In the genomic region with DNA sequence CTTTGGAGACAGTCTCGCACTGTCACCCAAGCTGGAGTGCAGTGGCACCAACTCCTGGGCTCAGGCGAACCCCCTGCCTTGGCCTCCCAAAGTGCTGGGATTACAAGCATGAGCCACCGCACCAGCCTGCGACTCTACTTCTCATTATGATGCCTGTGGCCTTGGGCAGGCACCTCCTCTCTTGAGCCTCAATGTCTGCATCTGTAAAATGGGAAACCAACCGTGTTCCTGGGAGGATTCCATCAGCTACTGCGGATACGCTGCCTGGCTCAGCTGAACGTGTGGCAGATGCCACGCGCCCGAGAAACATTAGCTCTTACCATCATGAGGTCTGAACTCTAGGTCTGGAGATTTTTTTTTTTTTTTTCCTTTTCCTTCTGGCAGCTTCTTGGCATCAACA, we compare ENCODE assay signal across 20 cellular contexts. TPM values are rescaled to one million over a fixed set of nuclear protein-coding genes. Genes with fewer than 3 reads are reported as not detected.
DNase-seq lines count a peak whose midpoint lies in the region; ATAC-seq, FAIRE-seq and TF ChIP-seq lines count a peak whose summit lies in the region.
"Had no signal": no experiment of that assay in that cellular context is flagged by ENCODE, and none has a peak within 500 bp of the region (broad histone marks: within the 10 kb centered on the region; RNA-seq: fewer than 3 reads in every experiment).

No MANE protein-coding gene starts in this region.

- H3K27me3 ChIP-seq in HepG2 (ENCODE audit: control insufficient read depth in 1 of 2, insufficient read depth in 2 of 2, low read length in 2 of 2), result no peaks in the 10 kb centered on the region; a peak in 1 of 5 replicates
- H3K27me3 ChIP-seq in right lobe of liver, result peaks cover 0 to 3% of the 10 kb centered on the region in 2 donors
- H3K27me3 ChIP-seq in osteoblast (ENCODE audit: insufficient read depth, low read length), result peaks cover 28% of the 10 kb centered on the region

- DNase-seq in HepG2 (ENCODE audit: low spot score) (no peak), right lobe of liver (no peak), osteoblast (ENCODE audit: insufficient read length, low spot score, missing footprints) (peak; percentile 81), NCI-H526 (lab: John Stamatoyannopoulos, UW) (no peak), DMS79 (lab: John Stamatoyannopoulos, UW) (no peak)
- DNase-seq: DND-41, KBM-7, MM.1S, NCI-H2029, NCI-H524, NCI-H774, SIG-M5 had no signal

- TF ChIP-seq EP300 in HepG2 (IDR thresholded peaks at IDR 0.05; ENCODE audit: low read depth in 2 of 2, low read length in 2 of 2) (no peak), HepG2 (CRISPR knock-in tag; IDR thresholded peaks at IDR 0.05; ENCODE audit: borderline replicate concordance) (no peak)

- H3K79me2 ChIP-seq in HepG2 (ENCODE audit: insufficient read depth, low read length) (peaks cover 91% of the 10 kb centered on the region), osteoblast (ENCODE audit: insufficient read depth, low read length) (no peaks in the 10 kb centered on the region)

- POLR2A ChIA-PET in HepG2 (lab: Yijun Ruan, JAX), result no interaction called here

- H3K9me3 ChIP-seq in HepG2 (ENCODE audit: low read length), result no peaks in the 10 kb centered on the region
- peaks cover 0 to 6% (median 0%) of the 10 kb centered on the region in 4 donors for H3K9me3 ChIP-seq in right lobe of liver
- peaks cover 3% of the 10 kb centered on the region for H3K9me3 ChIP-seq in osteoblast (ENCODE audit: low read depth, low read length)

- WGBS in HepG2 (ENCODE audit: low lambda C conversion rate), result 97% methylated on average over 11 of the region's 11 CpGs
- 64% methylated on average over 5 of the region's 11 CpGs for WGBS in right lobe of liver (ENCODE audit: insufficient coverage, low coverage, low lambda C conversion rate, missing lambda C conversion rate)

- TF ChIP-seq CTCF in HepG2 (CRISPR knock-in tag; IDR thresholded peaks at IDR 0.05) (no peak), right lobe of liver (IDR thresholded peaks at IDR 0.05) (no peak), VCaP (conservative IDR thresholded peaks at IDR 0.05) (no peak), osteoblast (IDR thresholded peaks at IDR 0.05; ENCODE audit: extremely low read depth, low read depth, low read length) (no peak)

- CTCF ChIA-PET in HepG2 (lab: Yijun Ruan, JAX; ENCODE audit: low intra/inter-chr PET ratio, low total read pairs), result no interaction called here

- peaks cover 1 to 19% of the 10 kb centered on the region in 2 experiments; a peak in 4 of 5 replicates for H3K36me3 ChIP-seq in HepG2 (replicated peaks in 1 of 2; ENCODE audit: control insufficient read depth in 1 of 2, insufficient read depth in 2 of 2, low read length in 2 of 2)
- H3K36me3 ChIP-seq in right lobe of liver, result no peaks in the 10 kb centered on the region
- no peaks in the 10 kb centered on the region for H3K36me3 ChIP-seq in osteoblast (ENCODE audit: insufficient read depth, low read length)

- H3K27ac ChIP-seq in HepG2 (ENCODE audit: extremely low read length, insufficient read depth, low read length) (no peak overlapping the region), right lobe of liver (no peak overlapping the region), VCaP (peak overlapping the region; percentile 96; the same call in 1 of the 2 replicates), osteoblast (ENCODE audit: low read depth, low read length) (no peak overlapping the region)
- H3K27ac ChIP-seq: SK-N-MC had no signal

- FAIRE-seq in HepG2 (lab: Jason Lieb, UNC), result no peak
- FAIRE-seq: A204.1, GM19239, RCC 7860 had no signal

- peaks cover 96% of the 10 kb centered on the region for H3K4me1 ChIP-seq in HepG2 (ENCODE audit: insufficient read depth, low read length)
- H3K4me1 ChIP-seq in right lobe of liver, result peaks cover 0 to 12% (median 7%) of the 10 kb centered on the region in 4 donors
- no peaks in the 10 kb centered on the region for H3K4me1 ChIP-seq in osteoblast (ENCODE audit: insufficient read depth, low read length)

- TF ChIP-seq RAD21 in HepG2 (CRISPR knock-in tag; IDR thresholded peaks at IDR 0.05), result no peak

- H3K9ac ChIP-seq in HepG2 (ENCODE audit: insufficient read depth, low read depth, low read length), result no peak overlapping the region

- intact Hi-C loops in HepG2 (cut with micrococcal nuclease; ENCODE audit: unreplicated experiment) (no loop called here), right lobe of liver (cut with DNase I) (no loop called here)

- H3K4me3 ChIP-seq in HepG2 (replicated peaks in 1 of 3; ENCODE audit: insufficient read depth in 1 of 3, low read depth in 2 of 3, low read length in 3 of 3) (no peak overlapping the region), right lobe of liver (no peak overlapping the region), osteoblast (ENCODE audit: insufficient read depth, low read length) (no peak overlapping the region)
- H3K4me3 ChIP-seq: SK-N-MC had no signal

- in situ Hi-C loops in HepG2 (cut with HindIII; ENCODE audit: extremely low pct_ligation_motif_present, low pct_unique_long_range_greater_than_20kb), result no loop called here

- ATAC-seq in HepG2 (no peak), right lobe of liver (no peak), HG03097 (IDR thresholded peaks at IDR 0.05; ENCODE audit: low FRiP score, unreplicated experiment) (no peak)
- ATAC-seq: HCT116 had no signal

- BruUV-seq in HepG2 (replicated peaks; lab: Mats Ljungman, UMichigan), result no TSS peak

- TF ChIP-seq POLR2A in HepG2 (IDR thresholded peaks at IDR 0.05; ENCODE audit: insufficient read depth in 1 of 2, low read depth in 2 of 2, low read length in 2 of 2) (no peak), right lobe of liver (IDR thresholded peaks at IDR 0.05) (no peak)

- H2AFZ ChIP-seq in HepG2 (ENCODE audit: low read length) (no peak overlapping the region), osteoblast (ENCODE audit: low read length) (no peak overlapping the region)

- peaks cover 12% of the 10 kb centered on the region for H4K20me1 ChIP-seq in HepG2 (ENCODE audit: insufficient read depth, low read length)
- no peaks in the 10 kb centered on the region for H4K20me1 ChIP-seq in osteoblast (ENCODE audit: insufficient read depth, low read length)

- H3K4me2 ChIP-seq in HepG2 (ENCODE audit: low read depth, low read length), result no peak overlapping the region
- no peak overlapping the region for H3K4me2 ChIP-seq in osteoblast (ENCODE audit: insufficient read depth, low read length)

TF ChIP-seq in HepG2, 621 proteins besides CTCF, POLR2A, EP300 and RAD21:
- TF ChIP-seq ZNF629 (CRISPR knock-in tag; conservative IDR thresholded peaks at IDR 0.05) (peak; percentile 93), YEATS2 (CRISPR knock-in tag; IDR thresholded peaks at IDR 0.05; ENCODE audit: borderline replicate concordance) (no peak), ZMYM3 (CRISPR knock-in tag; IDR thresholded peaks at IDR 0.05) (peak; percentile 72)

RNA-seq across cellular contexts. Expression of gene TESC, which starts 5.8 kb away (rescaled TPM):
- total RNA-seq in HepG2 (2016; rRNA removed; fragmentation: Illumina TruSeq; extraction: Trizol), result 90.4 and 95.7 TPM in 2 replicates
- total RNA-seq in HepG2 (2016; cell fraction: cytosol; rRNA removed; fragmentation: Illumina TruSeq; extraction: Trizol; ENCODE audit: low read depth), result 47.9 and 55.6 TPM in 2 replicates
- total RNA-seq in HepG2 (2016; cell fraction: insoluble cytoplasmic fraction; rRNA removed; fragmentation: Illumina TruSeq; extraction: Trizol), result 94.6 and 101 TPM in 2 replicates
- 73.3 and 75.8 TPM in 2 replicates for total RNA-seq in HepG2 (2016; cell fraction: membrane; rRNA removed; fragmentation: Illumina TruSeq; extraction: Trizol)
- total RNA-seq in HepG2 (2016; cell fraction: nucleus; rRNA removed; fragmentation: Illumina TruSeq; extraction: Trizol), result 42.8 and 54.2 TPM in 2 replicates
- 181 and 193 TPM in 2 replicates for polyA plus RNA-seq in HepG2 (2011; rRNA removed)
- polyA plus RNA-seq in HepG2 (2011; cell fraction: cytosol; rRNA removed), result 178 and 242 TPM in 2 replicates
- 194 and 196 TPM in 2 replicates for polyA plus RNA-seq in HepG2 (2011; cell fraction: nucleus; rRNA removed)
- polyA plus RNA-seq in HepG2 (2012), result 45.0 and 55.8 TPM in 2 replicates
- polyA plus RNA-seq in HepG2 (2016; cell fraction: cytosol; fragmentation: Illumina TruSeq; extraction: Trizol; ENCODE audit: low read depth), result 46.7 and 59.9 TPM in 2 replicates
- polyA plus RNA-seq in HepG2 (2016; cell fraction: insoluble cytoplasmic fraction; fragmentation: Illumina TruSeq; extraction: Trizol; ENCODE audit: low read depth), result 103 and 109 TPM in 2 replicates
- 69.1 and 76.1 TPM in 2 replicates for polyA plus RNA-seq in HepG2 (2016; cell fraction: membrane; fragmentation: Illumina TruSeq; extraction: Trizol; ENCODE audit: low read depth)
- polyA plus RNA-seq in HepG2 (2016; cell fraction: nucleus; fragmentation: Illumina TruSeq; extraction: Trizol; ENCODE audit: insufficient read depth, low read depth), result 80.6 and 84.9 TPM in 2 replicates
- 8.2 and 120 TPM in 2 replicates for polyA minus RNA-seq in HepG2 (2011; rRNA and poly(A)+ RNA removed; ENCODE audit: low replicate concordance)
- 28.3 and 29.5 TPM in 2 replicates for polyA minus RNA-seq in HepG2 (2011; cell fraction: cytosol; rRNA and poly(A)+ RNA removed)
- 89.0 and 92.2 TPM in 2 replicates for polyA minus RNA-seq in HepG2 (2011; cell fraction: nucleus; rRNA and poly(A)+ RNA removed)
- 1 to 10 TPM; 1.3 to 3.9 (median 3.0) TPM for total RNA-seq in right lobe of liver
- not detected in 2 replicates for total RNA-seq in osteoblast
- total RNA-seq: LHCN-M2 had no signal

Comparison
In these comparisons a context has a peak if more than half of its experiments do, and no peak if none do; other contexts are left out.
1. RNA of gene TESC, which starts 5.8 kb away (total RNA-seq): 42.8 to 101 TPM in HepG2; 1.3 to 3.9 TPM in right lobe of liver and not detected in osteoblast; every median in the first group is over 4 times any median in the second.